Comparison of ENCODE assay signal across 26 cellular contexts in genomic region chr1:199168895-199169294, GRCh38.
DNase-seq lines count a peak whose midpoint lies in the region; ATAC-seq, FAIRE-seq and TF ChIP-seq lines count a peak whose summit lies in the region.
"Had no signal": no experiment of that assay in that cellular context is flagged by ENCODE, and none has a peak within 500 bp of the region (broad histone marks: within the 10 kb centered on the region; RNA-seq: fewer than 3 reads in every experiment).

No MANE protein-coding gene starts in this region.

- no peaks in the 10 kb centered on the region for H3K9me3 ChIP-seq in CD4-positive, alpha-beta T cell (ENCODE audit: control insufficient read depth, low read length)
- H3K9me3 ChIP-seq in colonic mucosa: no peaks in the 10 kb centered on the region
- H3K9me3 ChIP-seq: ascending aorta, gastrocnemius medialis, uterus had no signal

- TF ChIP-seq CTCF in CD4-positive, alpha-beta T cell (IDR thresholded peaks at IDR 0.05): no peak
- no peak for TF ChIP-seq CTCF in D721Med (IDR thresholded peaks at IDR 0.05; ENCODE audit: insufficient read depth, missing control alignments)
- no peak for TF ChIP-seq CTCF in colonic mucosa (IDR thresholded peaks at IDR 0.05)

- H3K27ac ChIP-seq in CD4-positive, alpha-beta T cell (ENCODE audit: low read depth, low read length): no peak overlapping the region
- no peak overlapping the region for H3K27ac ChIP-seq in colonic mucosa
- H3K27ac ChIP-seq: ascending aorta; BLaER1 treated with 17β-estradiol and CSF1 and Interleukin-3, amounts not matched to agents 10 nM and 100 nM; cardiac muscle cell; gastrocnemius medialis; hepatocyte; uterus had no signal

- H3K36me3 Mint-ChIP-seq in CD4-positive, alpha-beta T cell (ENCODE audit: low read depth): no peaks in the 10 kb centered on the region
- H3K36me3 Mint-ChIP-seq in T-cell (no peaks in the 10 kb centered on the region), immature natural killer cell (no peaks in the 10 kb centered on the region)
- H3K36me3 Mint-ChIP-seq: activated naive CD4-positive, alpha-beta T cell treated with anti-CD3 and anti-CD28 coated beads, Interleukin-2, amount 50 U/mL, for 24 hours had no signal

- ATAC-seq in CD4-positive, alpha-beta T cell (ENCODE audit: poor library complexity): peak; percentile 64
- ATAC-seq in T-cell (replicated peaks in 1 of 4) (peak; percentile 54 to 76 (median 68)), HG03097 (IDR thresholded peaks at IDR 0.05; ENCODE audit: low FRiP score, unreplicated experiment) (no peak)
- ATAC-seq: activated T-cell treated with anti-CD3 and anti-CD28 coated beads, Interleukin-2, amount 50 U/mL, for 72 hours; gastrocnemius medialis; left lobe of liver had no signal

- H3K27me3 Mint-ChIP-seq in CD4-positive, alpha-beta T cell: no peaks in the 10 kb centered on the region
- H3K27me3 Mint-ChIP-seq in T-cell: peaks cover 0 to 3% of the 10 kb centered on the region in 2 donors
- H3K27me3 Mint-ChIP-seq in immature natural killer cell (ENCODE audit: low read depth in 3 of 3): peaks cover 2 to 15% (median 7%) of the 10 kb centered on the region in 3 donors
- H3K27me3 Mint-ChIP-seq: activated CD4-positive, alpha-beta T cell treated with anti-CD3 and anti-CD28 coated beads, Interleukin-2, amount 10 ng/mL, durations not matched to agents 7 days and 5 days; activated naive CD4-positive, alpha-beta T cell treated with anti-CD3 and anti-CD28 coated beads, Interleukin-2, amount 50 U/mL, for 24 hours; stimulated activated naive CD8-positive, alpha-beta T cell treated with anti-CD3 and anti-CD28 coated beads, Interleukin-15, Interleukin-2, amounts not matched to agents 100 ng/mL and 50 ng/mL, for 24 hours had no signal

- no peak overlapping the region for H3K4me3 ChIP-seq in colonic mucosa
- H3K4me3 ChIP-seq: ascending aorta; BLaER1 treated with 17β-estradiol and CSF1 and Interleukin-3, amounts not matched to agents 10 nM and 100 nM; cardiac muscle cell; gastrocnemius medialis; hepatocyte; uterus had no signal

- intact Hi-C loops in CD4-positive, alpha-beta T cell (cut with DNase I, micrococcal nuclease): no loop called here
- intact Hi-C loops in colonic mucosa (cut with DNase I): no loop called here

- peaks cover 46% of the 10 kb centered on the region for H3K4me1 Mint-ChIP-seq in CD4-positive, alpha-beta T cell (ENCODE audit: low read depth)
- H3K4me1 Mint-ChIP-seq in T-cell (peaks cover 42 to 49% (median 44%) of the 10 kb centered on the region in 3 donors), immature natural killer cell (peaks cover 70 to 82% of the 10 kb centered on the region in 2 donors)

- no peak overlapping the region for H3K4me3 Mint-ChIP-seq in CD4-positive, alpha-beta T cell
- H3K4me3 Mint-ChIP-seq in T-cell (no peak overlapping the region), immature natural killer cell (peak overlapping the region; percentile 31 to 70 (median 64))
- H3K4me3 Mint-ChIP-seq: activated CD4-positive, alpha-beta T cell treated with anti-CD3 and anti-CD28 coated beads, Interleukin-2, amount 10 ng/mL, durations not matched to agents 7 days and 5 days; activated naive CD4-positive, alpha-beta T cell treated with anti-CD3 and anti-CD28 coated beads, Interleukin-2, amount 50 U/mL, for 24 hours; activated T-cell treated with anti-CD3 and anti-CD28 coated beads, Interleukin-2, amount 50 U/mL, for 72 hours; stimulated activated naive CD8-positive, alpha-beta T cell treated with anti-CD3 and anti-CD28 coated beads, Interleukin-15, Interleukin-2, amounts not matched to agents 100 ng/mL and 50 ng/mL, for 24 hours had no signal

- POLR2A ChIA-PET in CD4-positive, alpha-beta T cell (lab: Charles Lee): interaction anchor here (0.6 kb wide), 1 partner anchor 232 kb away, joined by 3 read pairs; no protein-coding TSS in a partner anchor
- POLR2A ChIA-PET in T-cell (lab: Charles Lee): no interaction called here

- H3K27me3 ChIP-seq in CD4-positive, alpha-beta T cell (ENCODE audit: control insufficient read depth, insufficient read depth, low read length): no peaks in the 10 kb centered on the region
- H3K27me3 ChIP-seq in colonic mucosa: no peaks in the 10 kb centered on the region
- H3K27me3 ChIP-seq: ascending aorta; BLaER1 treated with 17β-estradiol and CSF1 and Interleukin-3, amounts not matched to agents 10 nM and 100 nM; cardiac muscle cell; gastrocnemius medialis; hepatocyte; uterus had no signal

- peak; percentile 87 for FAIRE-seq in D721Med (lab: Jason Lieb, UNC)
- FAIRE-seq: H1 had no signal

- no peak overlapping the region for H3K9ac ChIP-seq in colonic mucosa (ENCODE audit: low read depth in 2 of 2, low read length in 2 of 2)
- H3K9ac ChIP-seq: BLaER1 treated with 17β-estradiol and CSF1 and Interleukin-3, amounts not matched to agents 10 nM and 100 nM had no signal

- no peaks in the 10 kb centered on the region for H3K4me1 ChIP-seq in colonic mucosa
- H3K4me1 ChIP-seq: ascending aorta, gastrocnemius medialis, uterus had no signal

- no peaks in the 10 kb centered on the region for H3K36me3 ChIP-seq in colonic mucosa
- H3K36me3 ChIP-seq: ascending aorta; BLaER1 treated with 17β-estradiol and CSF1 and Interleukin-3, amounts not matched to agents 10 nM and 100 nM; cardiac muscle cell; gastrocnemius medialis; uterus had no signal

- DNase-seq in CD4-positive, alpha-beta T cell: no peak
- no peak for DNase-seq in D721Med (ENCODE audit: insufficient read length, low spot score)
- peak in 1 of 34 experiments; percentile 8 for DNase-seq in T-cell
- peak; percentile 35 to 56 (median 42) for DNase-seq in immature natural killer cell
- DNase-seq in colonic mucosa: no peak
- DNase-seq in EL: no peak
- no peak for DNase-seq in SW 1271 (lab: John Stamatoyannopoulos, UW)
- DNase-seq: activated CD4-positive, alpha-beta T cell treated with anti-CD3 and anti-CD28 coated beads, Interleukin-2, amount 10 ng/mL, durations not matched to agents 7 days and 5 days; activated T-cell treated with anti-CD3 and anti-CD28 coated beads, Interleukin-2, amount 50 U/mL, for 72 hours; dermis blood vessel endothelial cell; gastrocnemius medialis; IMR-90; mesendoderm; NCI-H1105; NCI-H1930; NCI-H526; uterus had no signal

- CTCF ChIA-PET in CD4-positive, alpha-beta T cell (lab: Charles Lee): interaction anchor here (1.0 kb wide), 1 partner anchor 69 kb away, joined by 3 read pairs; no protein-coding TSS in a partner anchor
- CTCF ChIA-PET in T-cell (lab: Charles Lee): interaction anchor here in 1 of 2 donors (1.1 kb wide), 1 partner anchor 57 kb away, joined by 4 read pairs; no protein-coding TSS in a partner anchor

- H3K27ac Mint-ChIP-seq in CD4-positive, alpha-beta T cell: no peak overlapping the region
- H3K27ac Mint-ChIP-seq in T-cell: peak overlapping the region; percentile 58 to 62
- peak overlapping the region; percentile 78 to 99 (median 90) for H3K27ac Mint-ChIP-seq in immature natural killer cell
- H3K27ac Mint-ChIP-seq: activated CD4-positive, alpha-beta T cell treated with anti-CD3 and anti-CD28 coated beads, Interleukin-2, amount 10 ng/mL, durations not matched to agents 7 days and 5 days; activated naive CD4-positive, alpha-beta T cell treated with anti-CD3 and anti-CD28 coated beads, Interleukin-2, amount 50 U/mL, for 24 hours; stimulated activated naive CD8-positive, alpha-beta T cell treated with anti-CD3 and anti-CD28 coated beads, Interleukin-15, Interleukin-2, amounts not matched to agents 100 ng/mL and 50 ng/mL, for 24 hours had no signal

- H3K9me3 Mint-ChIP-seq in CD4-positive, alpha-beta T cell: no peaks in the 10 kb centered on the region
- H3K9me3 Mint-ChIP-seq in T-cell: no peaks in the 10 kb centered on the region
- H3K9me3 Mint-ChIP-seq in immature natural killer cell: no peaks in the 10 kb centered on the region
- H3K9me3 Mint-ChIP-seq: activated naive CD4-positive, alpha-beta T cell treated with anti-CD3 and anti-CD28 coated beads, Interleukin-2, amount 50 U/mL, for 24 hours; activated T-cell treated with anti-CD3 and anti-CD28 coated beads, Interleukin-2, amount 50 U/mL, for 72 hours; stimulated activated naive CD8-positive, alpha-beta T cell treated with anti-CD3 and anti-CD28 coated beads, Interleukin-15, Interleukin-2, amounts not matched to agents 100 ng/mL and 50 ng/mL, for 24 hours had no signal

Comparison
In these comparisons a context has a peak if more than half of its experiments do, and no peak if none do; other contexts are left out.
1. DNase-seq: peak in immature natural killer cell (3 of 3); none in CD4-positive, alpha-beta T cell (0 of 10), D721Med (single experiment), colonic mucosa (single experiment), EL (single experiment) and SW 1271 (0 of 2).
2. H3K4me3 Mint-ChIP-seq: peak in immature natural killer cell (5 of 5); none in CD4-positive, alpha-beta T cell (single experiment) and T-cell (0 of 3).